ENCODE assay signal across 19 cellular contexts in genomic region chr13:71813187-71813586, GRCh38. TPM values are rescaled to one million over a fixed set of nuclear protein-coding genes. Genes with fewer than 3 reads are reported as not detected.
"Had no signal": no experiment of that assay in that cellular context is flagged by ENCODE, and none has a peak within 500 bp of the region (broad histone marks: within the 10 kb centered on the region; RNA-seq: fewer than 3 reads in every experiment).

No MANE protein-coding gene starts in this region.

- H3K9me3 Mint-ChIP-seq: dendritic cell treated with granulocyte-macrophage colony-stimulating factor and Interleukin-4, amounts not matched to agents 40 ng/mL and 50 ng/mL, for 4 days; endodermal cell; mesothelial cell of epicardium had no signal

- H3K4me3 Mint-ChIP-seq: dendritic cell treated with granulocyte-macrophage colony-stimulating factor and Interleukin-4, amounts not matched to agents 40 ng/mL and 50 ng/mL, for 4 days; effector memory CD8-positive, alpha-beta T cell; endodermal cell; mesothelial cell of epicardium; naive B cell; naive thymus-derived CD8-positive, alpha-beta T cell had no signal

- H3K4me3 ChIP-seq: esophagus muscularis mucosa, gastroesophageal sphincter, heart right ventricle, left lung, lower lobe of right lung, mucosa of descending colon had no signal

- H3K4me1 Mint-ChIP-seq: naive B cell; naive thymus-derived CD8-positive, alpha-beta T cell had no signal

- H3K36me3 Mint-ChIP-seq: naive B cell; naive thymus-derived CD8-positive, alpha-beta T cell had no signal

- H3K27ac Mint-ChIP-seq: dendritic cell treated with granulocyte-macrophage colony-stimulating factor and Interleukin-4, amounts not matched to agents 40 ng/mL and 50 ng/mL, for 4 days; effector memory CD8-positive, alpha-beta T cell; endodermal cell; mesothelial cell of epicardium; naive thymus-derived CD8-positive, alpha-beta T cell had no signal

- DNase-seq: cortex of kidney; effector CD8-positive, alpha-beta T cell; effector memory CD8-positive, alpha-beta T cell; endodermal cell; heart right ventricle; hippocampal formation; left cardiac atrium; left lung; left ventricle myocardium superior; lower lobe of right lung; mesenchymal stem cell; mucosa of descending colon; naive B cell; naive thymus-derived CD8-positive, alpha-beta T cell had no signal

- H3K4me1 ChIP-seq: esophagus muscularis mucosa, foreskin keratinocyte, gastroesophageal sphincter, left lung, lower lobe of right lung had no signal

- H3K27me3 ChIP-seq: esophagus muscularis mucosa, foreskin keratinocyte, gastroesophageal sphincter, heart right ventricle, left lung had no signal

- H3K27ac ChIP-seq: esophagus muscularis mucosa, foreskin keratinocyte, gastroesophageal sphincter, heart right ventricle, left lung, lower lobe of right lung had no signal

- ATAC-seq: effector memory CD8-positive, alpha-beta T cell; foreskin keratinocyte; gastroesophageal sphincter; heart right ventricle; left cardiac atrium; left lung; left ventricle myocardium superior; lower lobe of right lung; mucosa of descending colon; naive thymus-derived CD8-positive, alpha-beta T cell had no signal

- H3K9me3 ChIP-seq: esophagus muscularis mucosa, gastroesophageal sphincter, heart right ventricle, left lung, lower lobe of right lung, mucosa of descending colon had no signal

- H3K36me3 ChIP-seq: esophagus muscularis mucosa, gastroesophageal sphincter, heart right ventricle, left lung, lower lobe of right lung had no signal

- H3K27me3 Mint-ChIP-seq: dendritic cell treated with granulocyte-macrophage colony-stimulating factor and Interleukin-4, amounts not matched to agents 40 ng/mL and 50 ng/mL, for 4 days; effector memory CD8-positive, alpha-beta T cell; naive B cell; naive thymus-derived CD8-positive, alpha-beta T cell had no signal

RNA-seq across cellular contexts. Expression of gene DACH1, which starts 53.8 kb away (rescaled TPM):
- total RNA-seq: foreskin keratinocyte; naive thymus-derived CD8-positive, alpha-beta T cell had no signal
